Comparison of ENCODE assay signal across 22 cellular contexts in genomic region chr15:76449455-76449854, GRCh38.
"Had no signal": no experiment of that assay in that cellular context is flagged by ENCODE, and none has a peak within 500 bp of the region (broad histone marks: within the 10 kb centered on the region; RNA-seq: fewer than 3 reads in every experiment).

No MANE protein-coding gene starts in this region.

- H3K4me3 ChIP-seq: hepatocyte, left lung, lower lobe of right lung, ovary, right atrium auricular region, right lobe of liver, smooth muscle cell, stomach, testis, thyroid gland, upper lobe of right lung had no signal

- H3K36me3 ChIP-seq: left lung, lower lobe of right lung, ovary, right atrium auricular region, right lobe of liver, stomach, thyroid gland, upper lobe of right lung had no signal

- DNase-seq: islet precursor cell; left cardiac atrium; left lung; lower lobe of right lung; mammary epithelial cell; mesenchymal stem cell; naive thymus-derived CD4-positive, alpha-beta T cell; ovary; right lobe of liver; stimulated activated CD4-positive, alpha-beta T cell treated with anti-CD3 and anti-CD28 coated beads, Interleukin-1b, Interleukin-23, amount 100 ng/mL, for 48 hours; stimulated activated CD4-positive, alpha-beta T cell treated with anti-CD3 and anti-CD28 coated beads, Interleukin-2, amount 100 ng/mL, for 48 hours; stimulated activated CD4-positive, alpha-beta T cell treated with anti-CD3 and anti-CD28 coated beads, Interleukin-4, amount 100 ng/mL, for 4 hours; stimulated activated CD8-positive, alpha-beta memory T cell treated with anti-CD3 and anti-CD28 coated beads, Interleukin-4, amount 100 ng/mL, for 48 hours; stimulated activated naive CD8-positive, alpha-beta T cell treated with anti-CD3 and anti-CD28 coated beads, Interleukin-15, Interleukin-2, amounts not matched to agents 100 U/mL and 50 U/mL, for 24 hours; stomach; testis; thyroid gland; trophoblast cell; upper lobe of right lung had no signal

- H3K9me3 ChIP-seq: left lung, lower lobe of right lung, ovary, right atrium auricular region, right lobe of liver, stomach, testis, thyroid gland, upper lobe of right lung had no signal

- H3K27ac ChIP-seq: hepatocyte, left lung, lower lobe of right lung, ovary, right atrium auricular region, right lobe of liver, stomach, testis, thyroid gland, upper lobe of right lung had no signal

- H3K4me1 ChIP-seq: left lung, lower lobe of right lung, right atrium auricular region, right lobe of liver, stomach, testis, thyroid gland, upper lobe of right lung had no signal

- H3K27me3 ChIP-seq: hepatocyte, left lung, ovary, right atrium auricular region, right lobe of liver, stomach, testis, thyroid gland, upper lobe of right lung had no signal
